ENCODE assay signal across 14 cellular contexts in the genomic region with DNA sequence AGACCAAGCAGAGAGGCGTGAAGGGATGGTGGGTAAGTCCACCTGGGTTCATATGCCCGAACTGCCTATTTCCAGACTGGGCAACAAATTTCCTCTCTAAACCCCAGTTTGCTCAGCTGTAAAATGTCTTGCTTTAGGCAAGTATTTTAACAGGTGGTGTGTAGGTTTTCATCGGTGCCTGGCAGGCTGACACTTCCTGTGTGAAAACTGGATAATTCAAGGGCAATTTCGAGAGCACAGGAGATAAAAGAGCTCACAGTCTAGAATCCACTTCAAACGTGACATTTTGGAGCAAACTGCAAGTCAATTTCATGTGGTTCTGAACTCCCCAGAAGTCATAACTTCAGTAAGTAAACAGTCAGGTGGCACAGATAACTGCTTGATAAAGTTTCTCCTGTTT.
DNase-seq lines count a peak whose midpoint lies in the region; FAIRE-seq and TF ChIP-seq lines count a peak whose summit lies in the region.
"Had no signal": no experiment of that assay in that cellular context is flagged by ENCODE, and none has a peak within 500 bp of the region (broad histone marks: within the 10 kb centered on the region; RNA-seq: fewer than 3 reads in every experiment).

No MANE protein-coding gene starts in this region.

- no peak for TF ChIP-seq POLR2A in GM12891 (IDR thresholded peaks at IDR 0.05; ENCODE audit: low read depth, low read length)
- TF ChIP-seq POLR2A in esophagus squamous epithelium (IDR thresholded peaks at IDR 0.05): no peak

- peak overlapping the region; percentile 50 to 89 (median 82) for H3K27ac Mint-ChIP-seq in CD4-positive, alpha-beta memory T cell
- peak overlapping the region; percentile 91 for H3K27ac Mint-ChIP-seq in T-helper 1 cell treated with Interleukin-12 subunit alpha and Interleukin-12 subunit beta and Interleukin-4 antibody, amounts not matched to agents 30 μg/mL and 1 μg/mL, for 36 hours
- H3K27ac Mint-ChIP-seq in endothelial cell (ENCODE audit: unreplicated experiment): peak overlapping the region; percentile 51

- no peaks in the 10 kb centered on the region for H3K9me3 ChIP-seq in CD4-positive, alpha-beta memory T cell (ENCODE audit: control insufficient read depth in 1 of 2, low read length in 2 of 2)
- H3K9me3 ChIP-seq in esophagus squamous epithelium: no peaks in the 10 kb centered on the region

- H3K4me1 Mint-ChIP-seq in CD4-positive, alpha-beta memory T cell: peaks cover 40 to 80% (median 58%) of the 10 kb centered on the region in 4 donors
- peaks cover 90% of the 10 kb centered on the region for H3K4me1 Mint-ChIP-seq in T-helper 1 cell treated with Interleukin-12 subunit alpha and Interleukin-12 subunit beta and Interleukin-4 antibody, amounts not matched to agents 30 μg/mL and 1 μg/mL, for 36 hours (ENCODE audit: low read depth)
- peaks cover 63% of the 10 kb centered on the region for H3K4me1 Mint-ChIP-seq in endothelial cell (ENCODE audit: unreplicated experiment)

- peaks cover 62% of the 10 kb centered on the region for H3K4me1 ChIP-seq in CD4-positive, alpha-beta memory T cell (ENCODE audit: insufficient read depth, low read length)
- H3K4me1 ChIP-seq in esophagus squamous epithelium: peaks cover 13 to 54% (median 25%) of the 10 kb centered on the region in 3 donors
- H3K4me1 ChIP-seq: foreskin keratinocyte had no signal

- peaks cover 0 to 2% (median 0%) of the 10 kb centered on the region in 8 donors for H3K9me3 Mint-ChIP-seq in CD4-positive, alpha-beta memory T cell
- peaks cover 27% of the 10 kb centered on the region for H3K9me3 Mint-ChIP-seq in T-helper 1 cell treated with Interleukin-12 subunit alpha and Interleukin-12 subunit beta and Interleukin-4 antibody, amounts not matched to agents 30 μg/mL and 1 μg/mL, for 36 hours
- H3K9me3 Mint-ChIP-seq in endothelial cell (ENCODE audit: unreplicated experiment): no peaks in the 10 kb centered on the region

- peak; percentile 77 for FAIRE-seq in GM12891 (lab: Jason Lieb, UNC)
- FAIRE-seq: H1 had no signal

- peak; percentile 42 to 61 (median 56) for DNase-seq in CD4-positive, alpha-beta memory T cell
- DNase-seq in GM12891 (ENCODE audit: insufficient read length, low spot score) (no peak), endothelial cell (ENCODE audit: low spot score) (no peak), mesenteric fat pad (ENCODE audit: low spot score) (no peak), NCI-H1105 treated with DMSO at 0.1 percent for 48 hours (lab: John Stamatoyannopoulos, UW) (no peak), esophagus squamous epithelium (lab: John Stamatoyannopoulos, UW) (no peak), NCI-H2171 (lab: John Stamatoyannopoulos, UW) (no peak)
- DNase-seq: activated CD4-positive, alpha-beta T cell treated with anti-CD3 and anti-CD28 coated beads for 1 hour; foreskin keratinocyte; NCI-H1048; trophoblast cell had no signal

- peaks cover 22 to 59% of the 10 kb centered on the region in 2 donors for H3K36me3 Mint-ChIP-seq in CD4-positive, alpha-beta memory T cell
- peaks cover 83% of the 10 kb centered on the region for H3K36me3 Mint-ChIP-seq in T-helper 1 cell treated with Interleukin-12 subunit alpha and Interleukin-12 subunit beta and Interleukin-4 antibody, amounts not matched to agents 30 μg/mL and 1 μg/mL, for 36 hours (ENCODE audit: low read depth)
- peaks cover 29% of the 10 kb centered on the region for H3K36me3 Mint-ChIP-seq in endothelial cell (ENCODE audit: low read depth, unreplicated experiment)

- POLR2A ChIA-PET in CD4-positive, alpha-beta memory T cell (lab: Charles Lee; ENCODE audit: partially characterized antibody): interaction anchor here (1.0 to 1.8 kb wide), 9 partner anchors 10 to 139 kb away, joined by 3 to 5 read pairs (median 3); no protein-coding TSS in a partner anchor

- CTCF ChIA-PET in CD4-positive, alpha-beta memory T cell (lab: Charles Lee; ENCODE audit: partially characterized antibody): interaction anchor here (0.5 to 1.2 kb wide), 3 partner anchors 99 to 174 kb away, joined by 3 to 4 read pairs (median 3); no protein-coding TSS in a partner anchor

- no peak for TF ChIP-seq CTCF in endothelial cell (IDR thresholded peaks at IDR 0.05; ENCODE audit: unreplicated experiment)
- no peak for TF ChIP-seq CTCF in esophagus squamous epithelium (IDR thresholded peaks at IDR 0.05)

- intact Hi-C loops in CD4-positive, alpha-beta memory T cell (cut with micrococcal nuclease): loop anchor here (2.0 kb wide), 1 partner anchor 136 kb away; the partner anchor contains the start of gene RFTN1
- intact Hi-C loops in esophagus squamous epithelium (cut with DNase I): no loop called here

- H3K27me3 Mint-ChIP-seq in CD4-positive, alpha-beta memory T cell: no peaks in the 10 kb centered on the region
- H3K27me3 Mint-ChIP-seq in T-helper 1 cell treated with Interleukin-12 subunit alpha and Interleukin-12 subunit beta and Interleukin-4 antibody, amounts not matched to agents 30 μg/mL and 1 μg/mL, for 36 hours (ENCODE audit: low read depth): no peaks in the 10 kb centered on the region
- peaks cover 12% of the 10 kb centered on the region for H3K27me3 Mint-ChIP-seq in endothelial cell (ENCODE audit: unreplicated experiment)

- H3K4me3 Mint-ChIP-seq in CD4-positive, alpha-beta memory T cell: peak overlapping the region; percentile 19 to 70 (median 44)
- peak overlapping the region; percentile 54 for H3K4me3 Mint-ChIP-seq in T-helper 1 cell treated with Interleukin-12 subunit alpha and Interleukin-12 subunit beta and Interleukin-4 antibody, amounts not matched to agents 30 μg/mL and 1 μg/mL, for 36 hours
- no peak overlapping the region for H3K4me3 Mint-ChIP-seq in endothelial cell (ENCODE audit: unreplicated experiment)

- no peaks in the 10 kb centered on the region for H3K36me3 ChIP-seq in CD4-positive, alpha-beta memory T cell (ENCODE audit: insufficient read depth, low read length)
- H3K36me3 ChIP-seq in esophagus squamous epithelium: no peaks in the 10 kb centered on the region

- H3K27me3 ChIP-seq in CD4-positive, alpha-beta memory T cell (ENCODE audit: insufficient read depth, low read length): no peaks in the 10 kb centered on the region
- no peaks in the 10 kb centered on the region for H3K27me3 ChIP-seq in esophagus squamous epithelium
- H3K27me3 ChIP-seq: foreskin keratinocyte had no signal

- H3K27ac ChIP-seq in CD4-positive, alpha-beta memory T cell (ENCODE audit: low read depth, low read length): no peak overlapping the region
- no peak overlapping the region for H3K27ac ChIP-seq in esophagus squamous epithelium
- H3K27ac ChIP-seq: foreskin keratinocyte, SK-N-MC had no signal

- 60 to 71% methylated on average over 5 of the region's 5 CpGs for WGBS in esophagus squamous epithelium, 2 donors

- H3K4me3 ChIP-seq in CD4-positive, alpha-beta memory T cell (ENCODE audit: low read length in 2 of 2): no peak overlapping the region
- no peak overlapping the region for H3K4me3 ChIP-seq in esophagus squamous epithelium
- H3K4me3 ChIP-seq: SK-N-MC had no signal

TF ChIP-seq in GM12891, 5 proteins besides CTCF, POLR2A, EP300 and RAD21:
- TF ChIP-seq POU2F2 (IDR thresholded peaks at IDR 0.05; ENCODE audit: low read depth, low read length): no peak
- no peak for TF ChIP-seq PAX5 (IDR thresholded peaks at IDR 0.05; ENCODE audit: insufficient read depth, low read length, severe bottlenecking)
- TF ChIP-seq POLR2AphosphoS5 (IDR thresholded peaks at IDR 0.05; ENCODE audit: low read depth, low read length): no peak
- TF ChIP-seq TAF1 (IDR thresholded peaks at IDR 0.05; ENCODE audit: low read depth, low read length): no peak
- no peak for TF ChIP-seq SPI1 (IDR thresholded peaks at IDR 0.05; ENCODE audit: low read depth, low read length)

Comparison
In these comparisons a context has a peak if more than half of its experiments do, and no peak if none do; other contexts are left out.
1. DNase-seq: peak in CD4-positive, alpha-beta memory T cell (5 of 5); none in GM12891 (single experiment), endothelial cell (single experiment), mesenteric fat pad (single experiment), NCI-H1105 treated with DMSO at 0.1 percent for 48 hours (single experiment), esophagus squamous epithelium (single experiment) and NCI-H2171 (single experiment).
2. Peak in every context shown above with its lines, with median percentiles within 50 percentile points of each other: H3K27ac Mint-ChIP-seq.